In the genomic region with DNA sequence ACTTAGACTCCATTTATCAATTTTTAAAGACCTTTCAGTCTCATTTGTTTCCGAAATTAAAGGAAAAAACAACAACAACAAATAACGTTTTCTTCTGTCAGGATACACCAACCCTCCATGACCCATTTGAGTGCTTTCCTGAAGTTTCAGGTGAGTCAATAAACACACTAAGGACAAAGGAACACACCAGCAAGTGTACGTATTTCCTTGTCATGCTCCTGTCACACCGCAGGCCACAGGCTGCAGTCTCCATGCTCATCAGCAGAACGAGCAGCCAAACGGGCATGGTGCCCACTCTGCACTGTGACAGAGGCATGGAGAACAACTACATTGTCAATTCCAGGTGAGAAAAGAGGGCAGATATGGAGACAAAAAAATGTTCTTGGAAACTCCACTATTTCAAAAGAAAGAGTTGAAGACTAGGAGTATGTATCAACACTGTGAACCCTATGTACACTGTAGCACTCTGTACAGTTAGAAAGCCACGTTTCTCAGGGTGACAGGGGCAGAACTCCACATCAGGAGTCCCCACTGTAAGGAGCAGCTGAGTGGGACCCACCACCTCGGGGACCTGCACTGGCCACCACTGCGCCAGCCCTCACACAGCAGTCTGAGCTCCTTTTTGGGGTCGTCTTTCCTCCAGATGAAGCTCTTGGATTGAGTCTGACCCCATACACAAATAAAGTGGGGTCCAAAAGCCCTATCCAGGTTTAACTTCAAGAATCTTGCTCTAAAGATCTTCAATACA, we compare ENCODE assay signal across 8 cellular contexts. TPM values are rescaled to one million over a fixed set of nuclear protein-coding genes. Genes with fewer than 3 reads are reported as not detected.
DNase-seq lines count a peak whose midpoint lies in the region; ATAC-seq and TF ChIP-seq lines count a peak whose summit lies in the region.

No MANE protein-coding gene starts in this region.

- peak overlapping the region; percentile 36 for H3K4me3 Mint-ChIP-seq in activated CD8-positive, alpha-beta T cell treated with anti-CD3 and anti-CD28 coated beads, Interleukin-2, amount 10 ng/mL, durations not matched to agents 7 days and 5 days

- H3K27ac Mint-ChIP-seq in activated CD8-positive, alpha-beta T cell treated with anti-CD3 and anti-CD28 coated beads, Interleukin-2, amount 10 ng/mL, durations not matched to agents 7 days and 5 days = peak overlapping the region; percentile 7

- H3K4me3 ChIP-seq in sigmoid colon = peak overlapping the region in 3 of 4 donors; percentile 73 to 91 (median 91)

- 41 to 61% methylated on average over 10 of the region's 10 CpGs for WGBS in sigmoid colon, 2 donors

- H3K9me3 Mint-ChIP-seq in activated CD8-positive, alpha-beta T cell treated with anti-CD3 and anti-CD28 coated beads, Interleukin-2, amount 10 ng/mL, durations not matched to agents 7 days and 5 days (ENCODE audit: insufficient read depth) = no peaks in the 10 kb centered on the region

- TF ChIP-seq CTCF in sigmoid colon (IDR thresholded peaks at IDR 0.05) = no peak

- CTCF ChIA-PET in activated CD8-positive, alpha-beta T cell treated with anti-CD3 and anti-CD28 coated beads, Interleukin-2, amount 10 ng/mL, durations not matched to agents 7 days and 5 days (lab: Charles Lee) = interaction anchor here (0.6 to 6.3 kb wide), 2 partner anchors 71 to 77 kb away, joined by 3 to 106 read pairs; a partner anchor contains a TSS

- TF ChIP-seq POLR2A in sigmoid colon (IDR thresholded peaks at IDR 0.05) = no peak

- peaks cover 33% of the 10 kb centered on the region for H3K36me3 Mint-ChIP-seq in activated CD8-positive, alpha-beta T cell treated with anti-CD3 and anti-CD28 coated beads, Interleukin-2, amount 10 ng/mL, durations not matched to agents 7 days and 5 days (ENCODE audit: low read depth)

- POLR2A ChIA-PET in activated CD8-positive, alpha-beta T cell treated with anti-CD3 and anti-CD28 coated beads, Interleukin-2, amount 10 ng/mL, durations not matched to agents 7 days and 5 days (lab: Charles Lee) = no interaction called here

- H3K36me3 ChIP-seq in sigmoid colon = no peaks in the 10 kb centered on the region

- no peak for TF ChIP-seq EP300 in sigmoid colon (IDR thresholded peaks at IDR 0.05)

- peaks cover 0 to 84% (median 75%) of the 10 kb centered on the region in 4 donors for H3K4me1 ChIP-seq in sigmoid colon

- H3K27me3 ChIP-seq in sigmoid colon = no peaks in the 10 kb centered on the region

- intact Hi-C loops in Right ventricle myocardium superior (cut with DNase I) (no loop called here), sigmoid colon (cut with DNase I) (no loop called here)

- no peaks in the 10 kb centered on the region for H3K27me3 Mint-ChIP-seq in activated CD8-positive, alpha-beta T cell treated with anti-CD3 and anti-CD28 coated beads, Interleukin-2, amount 10 ng/mL, durations not matched to agents 7 days and 5 days (ENCODE audit: low read depth)

- H3K4me1 Mint-ChIP-seq in activated CD8-positive, alpha-beta T cell treated with anti-CD3 and anti-CD28 coated beads, Interleukin-2, amount 10 ng/mL, durations not matched to agents 7 days and 5 days (ENCODE audit: low read depth) = peaks cover 81% of the 10 kb centered on the region

- H3K9me3 ChIP-seq in sigmoid colon = no peaks in the 10 kb centered on the region

- DNase-seq in HK-2 (ENCODE audit: unreplicated experiment) = peak; percentile 18
- no peak for DNase-seq in activated CD8-positive, alpha-beta T cell treated with anti-CD3 and anti-CD28 coated beads, Interleukin-2, amount 10 ng/mL, durations not matched to agents 7 days and 5 days
- DNase-seq in Right ventricle myocardium superior = peak; percentile 87
- no peak for DNase-seq in sigmoid colon
- DNase-seq in NCI-H748 (lab: John Stamatoyannopoulos, UW; ENCODE audit: unreplicated experiment) = no peak
- DNase-seq in activated naive CD4-positive, alpha-beta T cell treated with anti-CD3 and anti-CD28 coated beads, Interleukin-2, amount 50 U/mL, for 16 hours = no peak
- no peak for DNase-seq in NCI-H524 treated with DMSO at 0.1 percent for 48 hours (lab: John Stamatoyannopoulos, UW)
- DNase-seq in SKM-1 (lab: John Stamatoyannopoulos, UW; ENCODE audit: unreplicated experiment) = no peak

- no peak for ATAC-seq in activated CD8-positive, alpha-beta T cell treated with anti-CD3 and anti-CD28 coated beads, Interleukin-2, amount 10 ng/mL, durations not matched to agents 7 days and 5 days
- ATAC-seq in Right ventricle myocardium superior (ENCODE audit: poor library complexity) = peak; percentile 30

- H3K27ac ChIP-seq in sigmoid colon = peak overlapping the region; percentile 95 to 98 (median 98)

RNA-seq across cellular contexts. Expression of a gene that starts 2.6 kb away (rescaled TPM):
- 10 to 100 TPM; 54.9 to 55.2 TPM for total RNA-seq in activated CD8-positive, alpha-beta T cell treated with anti-CD3 and anti-CD28 coated beads, Interleukin-2, amount 10 ng/mL, durations not matched to agents 7 days and 5 days
- 133 TPM for total RNA-seq in Right ventricle myocardium superior
- total RNA-seq in sigmoid colon = 100 to 1,000 TPM; 158 to 208 (median 188) TPM
- 100 to 1,000 TPM in 1 of 3 donors, 10 to 100 TPM in 2; 49.7 to 146 (median 59.5) TPM for polyA plus RNA-seq in sigmoid colon

RNA-seq across cellular contexts. Expression of a gene that starts 49.8 kb away (rescaled TPM):
- 100 to 1,000 TPM; 503 to 530 TPM for total RNA-seq in activated CD8-positive, alpha-beta T cell treated with anti-CD3 and anti-CD28 coated beads, Interleukin-2, amount 10 ng/mL, durations not matched to agents 7 days and 5 days
- total RNA-seq in Right ventricle myocardium superior (23.8 TPM), sigmoid colon (10 to 100 TPM; 14.7 to 82.0 (median 48.5) TPM)
- 100 to 1,000 TPM in 1 of 3 donors, 10 to 100 TPM in 2; 21.0 to 103 (median 60.5) TPM for polyA plus RNA-seq in sigmoid colon

RNA-seq across cellular contexts. Expression of a gene that starts 53.1 kb away (rescaled TPM):
- 100 to 1,000 TPM in 1 of 2 experiments, 10 to 100 TPM in 1; 98.8 to 102 TPM for total RNA-seq in activated CD8-positive, alpha-beta T cell treated with anti-CD3 and anti-CD28 coated beads, Interleukin-2, amount 10 ng/mL, durations not matched to agents 7 days and 5 days
- total RNA-seq in Right ventricle myocardium superior (66.5 TPM), sigmoid colon (10 to 100 TPM; 52.4 to 60.1 (median 57.9) TPM)
- polyA plus RNA-seq in sigmoid colon = 100 to 1,000 TPM in 2 of 3 donors, 10 to 100 TPM in 1; 67.8 to 104 (median 103) TPM

Comparison
In these comparisons a context has a peak if more than half of its experiments do, and no peak if none do; other contexts are left out.
1. DNase-seq: peak in HK-2 (single experiment) and Right ventricle myocardium superior (single experiment); none in activated CD8-positive, alpha-beta T cell treated with anti-CD3 and anti-CD28 coated beads, Interleukin-2, amount 10 ng/mL, durations not matched to agents 7 days and 5 days (single experiment), sigmoid colon (single experiment), NCI-H748 (single experiment), activated naive CD4-positive, alpha-beta T cell treated with anti-CD3 and anti-CD28 coated beads, Interleukin-2, amount 50 U/mL, for 16 hours (single experiment), NCI-H524 treated with DMSO at 0.1 percent for 48 hours (single experiment) and SKM-1 (single experiment).
2. RNA of a gene that starts 49.8 kb away (total RNA-seq): 503 to 530 TPM in activated CD8-positive, alpha-beta T cell treated with anti-CD3 and anti-CD28 coated beads, Interleukin-2, amount 10 ng/mL, durations not matched to agents 7 days and 5 days; 14.7 to 82.0 TPM in sigmoid colon and 23.8 TPM in Right ventricle myocardium superior (single experiment); every median in the first group is over 4 times any median in the second.